In the genomic region with DNA sequence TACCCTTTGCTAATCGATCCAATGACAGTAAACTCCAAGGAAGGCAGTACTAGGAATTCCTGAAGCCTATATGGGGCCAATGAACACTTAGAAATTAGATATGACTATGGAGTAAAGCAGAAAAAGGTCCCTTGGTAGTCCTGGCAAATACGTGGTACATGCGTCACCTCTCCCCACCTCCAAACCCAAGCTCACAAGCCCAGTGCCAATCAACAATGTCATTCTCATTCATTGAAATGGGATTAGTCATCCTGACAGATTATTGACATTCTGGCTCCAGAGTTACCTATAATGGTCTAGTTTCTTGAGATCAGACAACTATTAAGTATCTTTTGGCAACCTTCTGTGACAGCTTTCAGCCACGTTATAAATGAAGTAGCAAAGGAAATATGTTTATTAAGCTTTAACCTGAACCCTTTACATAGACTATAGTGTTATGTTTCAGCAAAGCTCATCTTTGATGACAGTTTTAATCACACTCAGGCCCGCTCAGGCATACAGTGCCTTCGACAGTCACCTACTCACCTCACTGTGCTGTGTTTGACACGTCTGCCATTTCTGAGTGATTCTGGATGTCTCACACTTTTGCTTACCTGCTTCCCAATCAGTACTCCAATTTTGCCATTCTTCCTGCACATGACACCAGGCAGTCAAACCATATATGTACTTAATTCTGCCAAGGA, we compare ENCODE assay signal across 23 cellular contexts.
A peak's percentile ranks its signal among the peaks of the same experiment; 100 is the strongest.
DNase-seq lines count a peak whose midpoint lies in the region; FAIRE-seq and TF ChIP-seq lines count a peak whose summit lies in the region.
"Had no signal": no experiment of that assay in that cellular context is flagged by ENCODE, and none has a peak within 500 bp of the region (broad histone marks: within the 10 kb centered on the region; RNA-seq: fewer than 3 reads in every experiment).

No MANE protein-coding gene starts in this region.

- TF ChIP-seq POLR2A in GM12892 (IDR thresholded peaks at IDR 0.05; ENCODE audit: low read depth, low read length) = no peak

- no peaks in the 10 kb centered on the region for H3K27me3 ChIP-seq in PC-9 (ENCODE audit: insufficient read depth, low read depth)
- H3K27me3 ChIP-seq in neural cell (ENCODE audit: insufficient read depth, low read depth, low read length) = no peaks in the 10 kb centered on the region
- H3K27me3 ChIP-seq in SK-N-SH (ENCODE audit: insufficient read depth) = no peaks in the 10 kb centered on the region; the same call in 1 of the 2 replicates
- H3K27me3 ChIP-seq: BE2C, SJCRH30 had no signal

- H4K20me1 ChIP-seq in PC-9 (ENCODE audit: insufficient read depth) = no peaks in the 10 kb centered on the region
- no peaks in the 10 kb centered on the region for H4K20me1 ChIP-seq in neural cell (ENCODE audit: insufficient read depth)
- no peaks in the 10 kb centered on the region for H4K20me1 ChIP-seq in SK-N-SH (ENCODE audit: insufficient read depth)

- H3K9me3 Mint-ChIP-seq in activated CD4-positive, alpha-beta memory T cell treated with anti-CD3 and anti-CD28 coated beads for 36 hours = no peaks in the 10 kb centered on the region
- H3K9me3 Mint-ChIP-seq in activated CD4-positive, alpha-beta memory T cell treated with anti-CD3 and anti-CD28 coated beads, Interleukin-2, amount 10 ng/mL, durations not matched to agents 7 days and 5 days = peaks cover 2% of the 10 kb centered on the region
- H3K9me3 Mint-ChIP-seq: GM23338 had no signal

- peak; percentile 46 for DNase-seq in activated CD4-positive, alpha-beta memory T cell treated with anti-CD3 and anti-CD28 coated beads for 36 hours
- no peak for DNase-seq in activated CD4-positive, alpha-beta memory T cell treated with anti-CD3 and anti-CD28 coated beads, Interleukin-2, amount 10 ng/mL, durations not matched to agents 7 days and 5 days
- no peak for DNase-seq in GM12892 (ENCODE audit: insufficient read length)
- DNase-seq in PC-9 = no peak
- DNase-seq in superior temporal gyrus (ENCODE audit: extremely low spot score) = no peak
- DNase-seq in SK-N-SH = no peak
- no peak for DNase-seq in germinal center (ENCODE audit: low spot score)
- DNase-seq: BE2C; DND-41; KG1; NCI-H1105; NCI-H146; NCI-H2029; NCI-H2227 treated with DMSO at 0.1 percent for 48 hours; NCI-H510A; NK-92 treated with Interleukin-12 subunit alpha and Interleukin-12 subunit beta, amount 100 ng/mL, for 24 hours; SJCRH30 had no signal

- H3K27ac Mint-ChIP-seq in activated CD4-positive, alpha-beta memory T cell treated with anti-CD3 and anti-CD28 coated beads for 36 hours = no peak overlapping the region
- no peak overlapping the region for H3K27ac Mint-ChIP-seq in activated CD4-positive, alpha-beta memory T cell treated with anti-CD3 and anti-CD28 coated beads, Interleukin-2, amount 10 ng/mL, durations not matched to agents 7 days and 5 days
- H3K27ac Mint-ChIP-seq: CD4-positive, CD25-positive, alpha-beta regulatory T cell; GM23338 had no signal

- TF ChIP-seq CTCF in PC-9 (conservative IDR thresholded peaks at IDR 0.05) (no peak), neural cell (IDR thresholded peaks at IDR 0.05; ENCODE audit: poor library complexity, severe bottlenecking) (no peak), SK-N-SH (IDR thresholded peaks at IDR 0.05) (no peak)

- H3K27ac ChIP-seq in PC-9 = no peak overlapping the region
- H3K27ac ChIP-seq in neural cell (ENCODE audit: low read length) = peak overlapping the region; percentile 79
- H3K27ac ChIP-seq in SK-N-SH (ENCODE audit: low read depth in 2 of 2, low read length in 1 of 2) = no peak overlapping the region
- H3K27ac ChIP-seq: A549, SJCRH30 had no signal

- no peak overlapping the region for H3K4me3 Mint-ChIP-seq in activated CD4-positive, alpha-beta memory T cell treated with anti-CD3 and anti-CD28 coated beads for 36 hours
- no peak overlapping the region for H3K4me3 Mint-ChIP-seq in activated CD4-positive, alpha-beta memory T cell treated with anti-CD3 and anti-CD28 coated beads, Interleukin-2, amount 10 ng/mL, durations not matched to agents 7 days and 5 days
- H3K4me3 Mint-ChIP-seq: CD4-positive, CD25-positive, alpha-beta regulatory T cell; GM23338 had no signal

- no peaks in the 10 kb centered on the region for H3K9me2 ChIP-seq in PC-9 (ENCODE audit: insufficient read depth)
- no peaks in the 10 kb centered on the region for H3K9me2 ChIP-seq in neural cell (ENCODE audit: insufficient read depth, low read length)
- H3K9me2 ChIP-seq in SK-N-SH = no peaks in the 10 kb centered on the region

- POLR2A ChIA-PET in activated CD4-positive, alpha-beta memory T cell treated with anti-CD3 and anti-CD28 coated beads for 36 hours (lab: Charles Lee) = interaction anchor here (1.1 to 3.4 kb wide), 6 partner anchors 14 to 81 kb away, joined by 3 to 25 read pairs (median 6); partner anchors contain the start of gene EGR2
- POLR2A ChIA-PET in activated CD4-positive, alpha-beta memory T cell treated with anti-CD3 and anti-CD28 coated beads, Interleukin-2, amount 10 ng/mL, durations not matched to agents 7 days and 5 days (lab: Charles Lee) = interaction anchor here (0.7 to 4.1 kb wide), 6 partner anchors 14 to 97 kb away, joined by 3 to 33 read pairs (median 17); partner anchors contain the start of genes ADO and EGR2
- POLR2A ChIA-PET in PC-9 (lab: Charles Lee; ENCODE audit: unreplicated experiment) (no interaction called here), SK-N-SH (lab: Yijun Ruan, JAX) (no interaction called here)

- CTCF ChIA-PET in activated CD4-positive, alpha-beta memory T cell treated with anti-CD3 and anti-CD28 coated beads for 36 hours (lab: Charles Lee) = interaction anchor here (1.0 to 3.2 kb wide), 3 partner anchors 14 to 54 kb away, joined by 3 to 18 read pairs (median 3); no protein-coding TSS in a partner anchor
- CTCF ChIA-PET in activated CD4-positive, alpha-beta memory T cell treated with anti-CD3 and anti-CD28 coated beads, Interleukin-2, amount 10 ng/mL, durations not matched to agents 7 days and 5 days (lab: Charles Lee) = interaction anchor here (1.1 to 3.3 kb wide), 2 partner anchors 82 to 124 kb away, joined by 3 to 22 read pairs; partner anchors contain the start of gene EGR2
- CTCF ChIA-PET in PC-9 (lab: Charles Lee) = interaction anchor here (0.6 kb wide), 1 partner anchor 83 kb away, joined by 7 read pairs; no protein-coding TSS in a partner anchor
- CTCF ChIA-PET in SK-N-SH (lab: Yijun Ruan, JAX) = no interaction called here

- no peak overlapping the region for H2AFZ ChIP-seq in PC-9
- no peak overlapping the region for H2AFZ ChIP-seq in neural cell (ENCODE audit: low read depth, low read length)
- no peak overlapping the region for H2AFZ ChIP-seq in SK-N-SH (ENCODE audit: low read depth)
- H2AFZ ChIP-seq: GM23338 had no signal

- BruUV-seq in PC-9 (replicated peaks; lab: Mats Ljungman, UMichigan) = no TSS peak

- H3K4me1 ChIP-seq in PC-9 (replicated peaks; ENCODE audit: insufficient read depth) (peaks cover 44% of the 10 kb centered on the region), SK-N-SH (ENCODE audit: control insufficient read depth in 1 of 2, insufficient read depth in 2 of 2, low read depth in 1 of 2, low read length in 1 of 2) (no peaks in the 10 kb centered on the region)
- H3K4me1 ChIP-seq: BE2C, HAP-1 had no signal

- no peak overlapping the region for H3K4me3 ChIP-seq in PC-9
- H3K4me3 ChIP-seq in neural cell (ENCODE audit: low read length) = peak overlapping the region; percentile 36
- no peak overlapping the region for H3K4me3 ChIP-seq in SK-N-SH (ENCODE audit: low read depth in 2 of 2, low read length in 1 of 2)
- H3K4me3 ChIP-seq: A549, GM23338, HAP-1, SJCRH30 had no signal

- no peaks in the 10 kb centered on the region for H3K79me2 ChIP-seq in PC-9 (ENCODE audit: low read depth)
- H3K79me2 ChIP-seq in neural cell (replicated peaks; ENCODE audit: insufficient read depth, low read length) = no peaks in the 10 kb centered on the region
- no peaks in the 10 kb centered on the region for H3K79me2 ChIP-seq in SK-N-SH (ENCODE audit: insufficient read depth)

- TF ChIP-seq EP300 in neural cell (conservative IDR thresholded peaks at IDR 0.05; ENCODE audit: poor library complexity, severe bottlenecking) (peak; percentile 94), SK-N-SH (IDR thresholded peaks at IDR 0.05; ENCODE audit: borderline replicate concordance in 1 of 2, low read depth in 1 of 2, low read length in 1 of 2) (no peak)

- H3K4me2 ChIP-seq in PC-9 (0 out of 2 replicates have a peak overlapping the region, but pooled peaks have one; percentile 27), neural cell (ENCODE audit: low read length) (no peak overlapping the region), SK-N-SH (no peak overlapping the region)
- H3K4me2 ChIP-seq: A549, GM23338 had no signal

- peaks cover 14% of the 10 kb centered on the region; the same call in 1 of the 2 replicates for H3F3A ChIP-seq in PC-9 (ENCODE audit: insufficient read depth, low read depth)
- H3F3A ChIP-seq in neural cell (ENCODE audit: insufficient read depth, low read length, poor library complexity, severe bottlenecking) = no peaks in the 10 kb centered on the region
- no peaks in the 10 kb centered on the region for H3F3A ChIP-seq in SK-N-SH (replicated peaks; ENCODE audit: insufficient read depth)

- H3K4me1 Mint-ChIP-seq in activated CD4-positive, alpha-beta memory T cell treated with anti-CD3 and anti-CD28 coated beads for 36 hours (ENCODE audit: low read depth) = peaks cover 9% of the 10 kb centered on the region
- H3K4me1 Mint-ChIP-seq in activated CD4-positive, alpha-beta memory T cell treated with anti-CD3 and anti-CD28 coated beads, Interleukin-2, amount 10 ng/mL, durations not matched to agents 7 days and 5 days = peaks cover 3% of the 10 kb centered on the region
- H3K4me1 Mint-ChIP-seq: GM23338 had no signal

- FAIRE-seq in GM12892 (lab: Jason Lieb, UNC) = peak; percentile 46
- FAIRE-seq: A549, G401.6 had no signal

- H3K9ac ChIP-seq in neural cell (ENCODE audit: low read length) (no peak overlapping the region), SK-N-SH (no peak overlapping the region)

- TF ChIP-seq RAD21 in neural cell (conservative IDR thresholded peaks at IDR 0.05) = no peak
- no peak for TF ChIP-seq RAD21 in SK-N-SH (IDR thresholded peaks at IDR 0.05; ENCODE audit: low read length)

- peaks cover 3% of the 10 kb centered on the region for H3K27me3 Mint-ChIP-seq in activated CD4-positive, alpha-beta memory T cell treated with anti-CD3 and anti-CD28 coated beads for 36 hours
- peaks cover 26% of the 10 kb centered on the region for H3K27me3 Mint-ChIP-seq in activated CD4-positive, alpha-beta memory T cell treated with anti-CD3 and anti-CD28 coated beads, Interleukin-2, amount 10 ng/mL, durations not matched to agents 7 days and 5 days

- no peaks in the 10 kb centered on the region for H3K36me3 Mint-ChIP-seq in activated CD4-positive, alpha-beta memory T cell treated with anti-CD3 and anti-CD28 coated beads for 36 hours
- H3K36me3 Mint-ChIP-seq in activated CD4-positive, alpha-beta memory T cell treated with anti-CD3 and anti-CD28 coated beads, Interleukin-2, amount 10 ng/mL, durations not matched to agents 7 days and 5 days (ENCODE audit: low read depth) = no peaks in the 10 kb centered on the region
- H3K36me3 Mint-ChIP-seq: CD4-positive, CD25-positive, alpha-beta regulatory T cell had no signal

- no peaks in the 10 kb centered on the region for H3K9me3 ChIP-seq in PC-9 (ENCODE audit: insufficient read depth, low read depth)
- no peaks in the 10 kb centered on the region for H3K9me3 ChIP-seq in neural cell (ENCODE audit: low read length)
- H3K9me3 ChIP-seq in SK-N-SH = no peaks in the 10 kb centered on the region
- H3K9me3 ChIP-seq: A549, BE2C, HAP-1, SJCRH30 had no signal

- intact Hi-C loops in activated CD4-positive, alpha-beta memory T cell treated with anti-CD3 and anti-CD28 coated beads for 36 hours (cut with micrococcal nuclease) = loop anchor here (1.0 to 10.0 kb wide), 6 partner anchors 9 to 680 kb away; partner anchors contain the start of gene NRBF2
- intact Hi-C loops in PC-9 (cut with micrococcal nuclease; ENCODE audit: unreplicated experiment) = no loop called here

- H3K36me3 ChIP-seq in PC-9 (ENCODE audit: low read depth) (no peaks in the 10 kb centered on the region), neural cell (ENCODE audit: insufficient read depth, low read length) (no peaks in the 10 kb centered on the region), SK-N-SH (replicated peaks in 1 of 2; ENCODE audit: control insufficient read depth in 1 of 2, insufficient read depth in 2 of 2, low read length in 1 of 2) (no peaks in the 10 kb centered on the region)
- H3K36me3 ChIP-seq: BE2C, HAP-1, SJCRH30 had no signal

- WGBS in SK-N-SH (ENCODE audit: low lambda C conversion rate) = 56% methylated on average over 7 of the region's 7 CpGs

Comparison
In these comparisons a context has a peak if more than half of its experiments do, and no peak if none do; other contexts are left out.
1. POLR2A ChIA-PET loops: an anchor here in activated CD4-positive, alpha-beta memory T cell treated with anti-CD3 and anti-CD28 coated beads for 36 hours (1.1 to 3.4 kb wide) and activated CD4-positive, alpha-beta memory T cell treated with anti-CD3 and anti-CD28 coated beads, Interleukin-2, amount 10 ng/mL, durations not matched to agents 7 days and 5 days (0.7 to 4.1 kb wide); none called in PC-9 and SK-N-SH.